9 cellular contexts compared by ENCODE assay signal in genomic region chr7:139093512-139093911, GRCh38. TPM values are rescaled to one million over a fixed set of nuclear protein-coding genes. Genes with fewer than 3 reads are reported as not detected.
A peak's percentile ranks its signal among the peaks of the same experiment; 100 is the strongest.
DNase-seq lines count a peak whose midpoint lies in the region; ATAC-seq and TF ChIP-seq lines count a peak whose summit lies in the region.
"Not testable (repeated sequence)": the region's sequence is repeated elsewhere in the genome, so short reads cannot be mapped to it uniquely, and the experiment has no call there.
"Had no signal": no experiment of that assay in that cellular context is flagged by ENCODE, and none has a peak within 500 bp of the region (broad histone marks: within the 10 kb centered on the region; RNA-seq: fewer than 3 reads in every experiment).

No MANE protein-coding gene starts in this region.

- H3K9me3 Mint-ChIP-seq in activated B cell treated with CpG ODN at 0.5 μM for 24 hours; activated T-cell treated with anti-CD3 and anti-CD28 coated beads, Interleukin-2, amount 50 U/mL, for 4 hours; activated naive CD8-positive, alpha-beta T cell (ENCODE audit: low read depth); endodermal cell; osteocyte (ENCODE audit: unreplicated experiment); stimulated activated naive B cell treated with anti-CD40 and anti-IgM and Interleukin-4, amounts not matched to agents 10 μg/mL and 1 μg/mL and 100 μg/mL, for 72 hours: not testable (repeated sequence)

- TF ChIP-seq CTCF in activated B cell treated with CpG ODN at 0.5 μM for 24 hours (IDR thresholded peaks at IDR 0.05); endodermal cell (conservative IDR thresholded peaks at IDR 0.05); osteocyte (IDR thresholded peaks at IDR 0.05): not testable (repeated sequence)

- H3K27ac ChIP-seq in BLaER1 treated with 17β-estradiol and CSF1 and Interleukin-3, amounts not matched to agents 10 nM and 100 nM = peak overlapping the region in 5 of 11 experiments; percentile 69 to 82 (median 76); a peak in 7 of 22 replicates
- peak overlapping the region; percentile 52; the same call in 1 of the 2 replicates for H3K27ac ChIP-seq in HUES64 (ENCODE audit: low read depth, low read length)
- not testable (repeated sequence) for H3K27ac ChIP-seq in endodermal cell (ENCODE audit: low read depth, low read length)

- H3K27me3 ChIP-seq in BLaER1 treated with 17β-estradiol and CSF1 and Interleukin-3, amounts not matched to agents 10 nM and 100 nM; HUES64 (ENCODE audit: insufficient read depth, low read length); endodermal cell (ENCODE audit: control insufficient read depth, insufficient read depth, low read length, poor library complexity, severe bottlenecking): not testable (repeated sequence)

- peaks cover 25 to 97% (median 86%) of the 10 kb centered on the region in 11 experiments; a peak in 21 of 22 replicates for H4K20me1 ChIP-seq in BLaER1 treated with 17β-estradiol and CSF1 and Interleukin-3, amounts not matched to agents 10 nM and 100 nM

- peaks cover 49% of the 10 kb centered on the region for H3K36me3 Mint-ChIP-seq in activated B cell treated with CpG ODN at 0.5 μM for 24 hours (ENCODE audit: low read depth)
- H3K36me3 Mint-ChIP-seq in activated T-cell treated with anti-CD3 and anti-CD28 coated beads, Interleukin-2, amount 50 U/mL, for 4 hours (ENCODE audit: insufficient read depth) = peaks cover 31% of the 10 kb centered on the region
- H3K36me3 Mint-ChIP-seq in activated naive CD8-positive, alpha-beta T cell = peaks cover 21% of the 10 kb centered on the region
- peaks cover 37% of the 10 kb centered on the region for H3K36me3 Mint-ChIP-seq in endodermal cell (ENCODE audit: low read depth)
- peaks cover 12% of the 10 kb centered on the region for H3K36me3 Mint-ChIP-seq in osteocyte (ENCODE audit: unreplicated experiment)
- H3K36me3 Mint-ChIP-seq in stimulated activated naive B cell treated with anti-CD40 and anti-IgM and Interleukin-4, amounts not matched to agents 10 μg/mL and 1 μg/mL and 100 μg/mL, for 72 hours = peaks cover 37 to 65% of the 10 kb centered on the region in 2 donors

- POLR2A ChIA-PET in activated B cell treated with CpG ODN at 0.5 μM for 24 hours (lab: Charles Lee) = interaction anchor here (0.7 to 3.2 kb wide), 8 partner anchors 9 to 247 kb away, joined by 4 to 54 read pairs (median 16); partner anchors contain the start of gene FMC1

- H3K27me3 Mint-ChIP-seq in activated B cell treated with CpG ODN at 0.5 μM for 24 hours; activated T-cell treated with anti-CD3 and anti-CD28 coated beads, Interleukin-2, amount 50 U/mL, for 4 hours (ENCODE audit: low read depth); activated naive CD8-positive, alpha-beta T cell; endodermal cell (ENCODE audit: insufficient read depth); osteocyte (ENCODE audit: unreplicated experiment); stimulated activated naive B cell treated with anti-CD40 and anti-IgM and Interleukin-4, amounts not matched to agents 10 μg/mL and 1 μg/mL and 100 μg/mL, for 72 hours: not testable (repeated sequence)

- H3K9me3 ChIP-seq in BLaER1 treated with 17β-estradiol and CSF1 and Interleukin-3, amounts not matched to agents 10 nM and 100 nM (replicated peaks in 1 of 11) = peaks cover 22 to 61% (median 44%) of the 10 kb centered on the region in 11 experiments
- not testable (repeated sequence) for H3K9me3 ChIP-seq in HUES64 (ENCODE audit: insufficient read depth, low read depth, low read length)
- peaks cover 12% of the 10 kb centered on the region for H3K9me3 ChIP-seq in endodermal cell (ENCODE audit: control insufficient read depth, low read length)

- not testable (repeated sequence) for ATAC-seq in activated B cell treated with CpG ODN at 0.5 μM for 24 hours (ENCODE audit: low read depth); activated T-cell treated with anti-CD3 and anti-CD28 coated beads, Interleukin-2, amount 50 U/mL, for 4 hours; stimulated activated naive B cell treated with anti-CD40 and anti-IgM and Interleukin-4, amounts not matched to agents 10 μg/mL and 1 μg/mL and 100 μg/mL, for 72 hours (replicated peaks)

- H3K4me1 Mint-ChIP-seq in activated B cell treated with CpG ODN at 0.5 μM for 24 hours (peaks cover 66% of the 10 kb centered on the region), endodermal cell (peaks cover 51% of the 10 kb centered on the region), osteocyte (ENCODE audit: unreplicated experiment) (peaks cover 30% of the 10 kb centered on the region)
- H3K4me1 Mint-ChIP-seq in activated T-cell treated with anti-CD3 and anti-CD28 coated beads, Interleukin-2, amount 50 U/mL, for 4 hours (ENCODE audit: low read depth) = peaks cover 86% of the 10 kb centered on the region
- peaks cover 85% of the 10 kb centered on the region for H3K4me1 Mint-ChIP-seq in activated naive CD8-positive, alpha-beta T cell (ENCODE audit: low read depth)
- H3K4me1 Mint-ChIP-seq in stimulated activated naive B cell treated with anti-CD40 and anti-IgM and Interleukin-4, amounts not matched to agents 10 μg/mL and 1 μg/mL and 100 μg/mL, for 72 hours = peaks cover 39 to 66% of the 10 kb centered on the region in 2 donors

- H3K4me2 ChIP-seq in BLaER1 treated with 17β-estradiol and CSF1 and Interleukin-3, amounts not matched to agents 10 nM and 100 nM = peak overlapping the region; percentile 70 to 88 (median 83); a peak in 17 of 22 replicates

- DNase-seq in activated B cell treated with CpG ODN at 0.5 μM for 24 hours; osteocyte (ENCODE audit: extremely low spot score, unreplicated experiment); stimulated activated naive B cell treated with anti-CD40 and anti-IgM and Interleukin-4, amounts not matched to agents 10 μg/mL and 1 μg/mL and 100 μg/mL, for 72 hours: not testable (repeated sequence)
- peak; percentile 22 for DNase-seq in activated T-cell treated with anti-CD3 and anti-CD28 coated beads, Interleukin-2, amount 50 U/mL, for 4 hours
- DNase-seq in endodermal cell = peak; percentile 77

- H3K4me3 Mint-ChIP-seq in activated B cell treated with CpG ODN at 0.5 μM for 24 hours (peak overlapping the region; percentile 63), endodermal cell (peak overlapping the region; percentile 32)
- H3K4me3 Mint-ChIP-seq in activated T-cell treated with anti-CD3 and anti-CD28 coated beads, Interleukin-2, amount 50 U/mL, for 4 hours = peak overlapping the region; percentile 79
- peak overlapping the region; percentile 91 for H3K4me3 Mint-ChIP-seq in activated naive CD8-positive, alpha-beta T cell
- H3K4me3 Mint-ChIP-seq in osteocyte (ENCODE audit: unreplicated experiment); stimulated activated naive B cell treated with anti-CD40 and anti-IgM and Interleukin-4, amounts not matched to agents 10 μg/mL and 1 μg/mL and 100 μg/mL, for 72 hours: not testable (repeated sequence)

- H3K27ac Mint-ChIP-seq in activated B cell treated with CpG ODN at 0.5 μM for 24 hours (peak overlapping the region; percentile 94), endodermal cell (peak overlapping the region; percentile 95), osteocyte (ENCODE audit: unreplicated experiment) (peak overlapping the region; percentile 79)
- H3K27ac Mint-ChIP-seq in activated naive CD8-positive, alpha-beta T cell = peak overlapping the region; percentile 97
- H3K27ac Mint-ChIP-seq in stimulated activated naive B cell treated with anti-CD40 and anti-IgM and Interleukin-4, amounts not matched to agents 10 μg/mL and 1 μg/mL and 100 μg/mL, for 72 hours = peak overlapping the region; percentile 77

- 32% methylated on average over 10 of the region's 10 CpGs for WGBS in HUES64
- 36 to 71% methylated on average over 5 to 10 of the region's 10 CpGs for WGBS in endodermal cell (ENCODE audit: insufficient coverage in 1 of 2, insufficient read length in 1 of 2), 2 experiments

- H3K36me3 ChIP-seq in BLaER1 treated with 17β-estradiol and CSF1 and Interleukin-3, amounts not matched to agents 10 nM and 100 nM = peaks cover 60 to 97% (median 86%) of the 10 kb centered on the region in 11 experiments
- H3K36me3 ChIP-seq in HUES64 (ENCODE audit: insufficient read depth, low read length) = not testable (repeated sequence)
- peaks cover 27% of the 10 kb centered on the region for H3K36me3 ChIP-seq in endodermal cell (ENCODE audit: control insufficient read depth, insufficient read depth, low read length)

- CTCF ChIA-PET in activated B cell treated with CpG ODN at 0.5 μM for 24 hours (lab: Charles Lee) = interaction anchor here (2.8 kb wide), 1 partner anchor 18 kb away, joined by 14 read pairs; no protein-coding TSS in a partner anchor

- H3K4me3 ChIP-seq in BLaER1 treated with 17β-estradiol and CSF1 and Interleukin-3, amounts not matched to agents 10 nM and 100 nM; HUES64 (ENCODE audit: low read length); endodermal cell (ENCODE audit: low read length): not testable (repeated sequence)

- H3K4me1 ChIP-seq in BLaER1 treated with 17β-estradiol and CSF1 and Interleukin-3, amounts not matched to agents 10 nM and 100 nM = peaks cover 43 to 78% (median 50%) of the 10 kb centered on the region in 10 experiments
- H3K4me1 ChIP-seq in HUES64 (ENCODE audit: insufficient read depth, low read length) (peaks cover 31% of the 10 kb centered on the region), endodermal cell (ENCODE audit: control insufficient read depth, insufficient read depth, low read length) (peaks cover 21% of the 10 kb centered on the region)

- H3K9ac ChIP-seq in BLaER1 treated with 17β-estradiol and CSF1 and Interleukin-3, amounts not matched to agents 10 nM and 100 nM = 0 out of 22 replicates have a peak overlapping the region, but pooled peaks of 3 of the 11 experiments have one; percentile 5 to 39 (median 7)
- H3K9ac ChIP-seq in HUES64 (ENCODE audit: low read depth, low read length) (peak overlapping the region; percentile 13; the same call in 1 of the 2 replicates), endodermal cell (ENCODE audit: extremely low read depth, low read length, poor library complexity, severe bottlenecking) (peak overlapping the region; percentile 1)

- intact Hi-C loops in activated B cell treated with CpG ODN at 0.5 μM for 24 hours (cut with micrococcal nuclease) = not testable (repeated sequence)

RNA-seq across cellular contexts. Expression of gene ZC3HAV1, which starts 16.0 kb away (rescaled TPM):
- 21.2 TPM for polyA plus RNA-seq in HUES64 (2013, experiment 1 of 2)
- 19.1 TPM for polyA plus RNA-seq in HUES64 (2013, experiment 2 of 2)
- total RNA-seq in activated B cell treated with CpG ODN at 0.5 μM for 24 hours (76.3 and 80.7 TPM in 2 replicates), endodermal cell (10 to 100 TPM; 67.6 to 76.0 TPM), osteocyte (42.7 and 43.0 TPM in 2 replicates)
- 10 to 100 TPM; 78.5 to 93.0 (median 82.4) TPM for total RNA-seq in activated T-cell treated with anti-CD3 and anti-CD28 coated beads, Interleukin-2, amount 50 U/mL, for 4 hours
- 11.4 TPM for polyA plus RNA-seq in endodermal cell (2013, experiment 1 of 2)
- 13.9 TPM for polyA plus RNA-seq in endodermal cell (2013, experiment 2 of 2)

RNA-seq across cellular contexts. Expression of gene ZC3HAV1L, which starts 57.7 kb away (rescaled TPM):
- 2.9 TPM for polyA plus RNA-seq in HUES64 (2013, experiment 1 of 2)
- 3.3 TPM for polyA plus RNA-seq in HUES64 (2013, experiment 2 of 2)
- total RNA-seq in activated B cell treated with CpG ODN at 0.5 μM for 24 hours (1.6 and 1.8 TPM in 2 replicates), endodermal cell (10 to 100 TPM in 1 of 2 donors, 1 to 10 TPM in 1; 9.7 to 10.9 TPM), osteocyte (not detected in 2 replicates)
- total RNA-seq in activated T-cell treated with anti-CD3 and anti-CD28 coated beads, Interleukin-2, amount 50 U/mL, for 4 hours = 1 to 10 TPM; 7.0 to 8.3 (median 7.3) TPM
- polyA plus RNA-seq in endodermal cell (2013, experiment 1 of 2) = 8.2 TPM
- polyA plus RNA-seq in endodermal cell (2013, experiment 2 of 2) = 8.4 TPM
- total RNA-seq: A172 had no signal
